14 cellular contexts compared by ENCODE assay signal in genomic region chr10:282294-283139, GRCh38.
DNase-seq lines count a peak whose midpoint lies in the region; ATAC-seq, FAIRE-seq and TF ChIP-seq lines count a peak whose summit lies in the region.
"Had no signal": no experiment of that assay in that cellular context is flagged by ENCODE, and none has a peak within 500 bp of the region (broad histone marks: within the 10 kb centered on the region; RNA-seq: fewer than 3 reads in every experiment).

No MANE protein-coding gene starts in this region.

- POLR2A ChIA-PET in IMR-90 (lab: Charles Lee; ENCODE audit: unreplicated experiment), result no interaction called here

- H3K9ac ChIP-seq in IMR-90 (ENCODE audit: low read depth, low read length) (no peak overlapping the region), astrocyte (ENCODE audit: low read length) (no peak overlapping the region)
- H3K9ac ChIP-seq: neural progenitor cell had no signal

- no peak overlapping the region for H3K27ac ChIP-seq in IMR-90 (ENCODE audit: insufficient read depth, low read length)
- no peak overlapping the region for H3K27ac ChIP-seq in astrocyte (ENCODE audit: low read depth, low read length)
- H3K27ac ChIP-seq in Peyer's patch, result peak overlapping the region in 1 of 4 donors; percentile 29
- no peak overlapping the region for H3K27ac ChIP-seq in right atrium auricular region
- H3K27ac ChIP-seq: neural progenitor cell had no signal

- H3K23ac ChIP-seq in IMR-90 (ENCODE audit: low read depth, low read length), result no peak overlapping the region

- CTCF ChIA-PET in IMR-90 (lab: Yijun Ruan, JAX), result interaction anchor here (0.6 kb wide), 1 partner anchor 138 kb away, joined by 3 read pairs; no protein-coding TSS in a partner anchor

- H2BK15ac ChIP-seq in IMR-90 (ENCODE audit: low read depth, low read length), result no peak overlapping the region

- no peak overlapping the region for H3K18ac ChIP-seq in IMR-90 (ENCODE audit: low read depth, low read length)

- no peak overlapping the region for H2BK5ac ChIP-seq in IMR-90 (ENCODE audit: low read depth, low read length, poor library complexity, severe bottlenecking)

- no peaks in the 10 kb centered on the region for H3K27me3 ChIP-seq in IMR-90 (ENCODE audit: control insufficient read depth, insufficient read depth, low read length)
- H3K27me3 ChIP-seq in astrocyte (ENCODE audit: insufficient read depth, low read length), result no peaks in the 10 kb centered on the region
- no peaks in the 10 kb centered on the region for H3K27me3 ChIP-seq in Peyer's patch
- no peaks in the 10 kb centered on the region for H3K27me3 ChIP-seq in right atrium auricular region
- H3K27me3 ChIP-seq: neural progenitor cell had no signal

- H2BK120ac ChIP-seq in IMR-90 (ENCODE audit: low read depth, low read length), result no peak overlapping the region

- no peak overlapping the region for H2BK20ac ChIP-seq in IMR-90 (ENCODE audit: low read depth, low read length)

- no peak overlapping the region for H3K4me3 Mint-ChIP-seq in astrocyte (ENCODE audit: unreplicated experiment)
- H3K4me3 Mint-ChIP-seq: activated T-helper 1 cell treated with anti-CD3 and anti-CD28 coated beads, Interleukin-12 subunit alpha, Interleukin-12 subunit beta, Interleukin-2, Interleukin-4 antibody, amounts not matched to agents 30 ng/mL and 10 ng/mL and 1 ng/mL, durations not matched to agents 14 hours and 24 hours and 36 hours; neural progenitor cell had no signal

- H3K4me2 ChIP-seq in IMR-90 (ENCODE audit: low read depth, low read length), result no peak overlapping the region; the same call in 1 of the 2 replicates
- peak overlapping the region; percentile 15 for H3K4me2 ChIP-seq in astrocyte (ENCODE audit: low read length)
- H3K4me2 ChIP-seq: neural progenitor cell had no signal

- H3K36me3 Mint-ChIP-seq in astrocyte (ENCODE audit: low read depth, unreplicated experiment), result peaks cover 44% of the 10 kb centered on the region

- no peak overlapping the region for H4K91ac ChIP-seq in IMR-90 (ENCODE audit: insufficient read depth, low read depth, low read length)

- no peak for TF ChIP-seq RAD21 in IMR-90 (IDR thresholded peaks at IDR 0.05; ENCODE audit: low read length)

- H3K9me3 ChIP-seq in IMR-90 (ENCODE audit: control insufficient read depth, insufficient read depth, low read length) (no peaks in the 10 kb centered on the region), astrocyte (ENCODE audit: insufficient read depth, low read depth, low read length) (no peaks in the 10 kb centered on the region), Peyer's patch (no peaks in the 10 kb centered on the region), right atrium auricular region (no peaks in the 10 kb centered on the region)

- FAIRE-seq in astrocyte (lab: Jason Lieb, UNC), result peak; percentile 96
- FAIRE-seq: colon had no signal

- H3K27ac Mint-ChIP-seq in astrocyte (ENCODE audit: unreplicated experiment), result no peak overlapping the region
- H3K27ac Mint-ChIP-seq: activated T-helper 1 cell treated with anti-CD3 and anti-CD28 coated beads, Interleukin-12 subunit alpha, Interleukin-12 subunit beta, Interleukin-2, Interleukin-4 antibody, amounts not matched to agents 30 ng/mL and 10 ng/mL and 1 ng/mL, durations not matched to agents 14 hours and 24 hours and 36 hours; neural progenitor cell had no signal

- H2AK9ac ChIP-seq in IMR-90 (replicated peaks; ENCODE audit: low read depth, low read length, poor library complexity), result peak overlapping the region; percentile 60

- no TSS peak for BruUV-seq in IMR-90 (replicated peaks; lab: Mats Ljungman, UMichigan)

- peaks cover 2 to 29% of the 10 kb centered on the region in 2 experiments; a peak in 3 of 4 replicates for H3K79me1 ChIP-seq in IMR-90 (ENCODE audit: low read depth in 1 of 2, low read length in 2 of 2)

- peaks cover 58% of the 10 kb centered on the region for H3K36me3 ChIP-seq in IMR-90 (ENCODE audit: control insufficient read depth, insufficient read depth, low read length)
- peaks cover 20% of the 10 kb centered on the region for H3K36me3 ChIP-seq in astrocyte (ENCODE audit: insufficient read depth, low read length)
- H3K36me3 ChIP-seq in Peyer's patch, result peaks cover 0 to 67% (median 0%) of the 10 kb centered on the region in 3 donors
- peaks cover 64% of the 10 kb centered on the region for H3K36me3 ChIP-seq in right atrium auricular region
- H3K36me3 ChIP-seq: neural progenitor cell had no signal

- H3K4me1 Mint-ChIP-seq in astrocyte (ENCODE audit: low read depth, unreplicated experiment), result no peaks in the 10 kb centered on the region
- H3K4me1 Mint-ChIP-seq: neural progenitor cell had no signal

- H3K14ac ChIP-seq in IMR-90 (replicated peaks; ENCODE audit: low read depth, low read length), result no peak overlapping the region

- peaks cover 28% of the 10 kb centered on the region for H3K9me1 ChIP-seq in IMR-90 (ENCODE audit: insufficient read depth, low read length)

- no peak overlapping the region for H3K56ac ChIP-seq in IMR-90 (ENCODE audit: extremely low read depth, insufficient read depth, low read length)

- DNase-seq in SKM-1 treated with dmso at 0.1 percent for 144 hours (lab: John Stamatoyannopoulos, UW; ENCODE audit: unreplicated experiment) (peak; percentile 12), SKM-1 (lab: John Stamatoyannopoulos, UW; ENCODE audit: unreplicated experiment) (no peak), IMR-90 (peak; percentile 72), astrocyte (ENCODE audit: low read depth) (peak; percentile 61), renal cortical epithelial cell (ENCODE audit: low read depth) (peak; percentile 28), Right ventricle myocardium inferior (ENCODE audit: missing footprints) (no peak), Peyer's patch (no peak), right atrium auricular region (ENCODE audit: low spot score) (no peak)
- DNase-seq: 8988T; left colon; stimulated activated CD4-positive, alpha-beta T cell treated with anti-CD3 and anti-CD28 coated beads, Interleukin-15, amount 100 ng/mL, for 24 hours had no signal

- intact Hi-C loops in IMR-90 (cut with micrococcal nuclease) (no loop called here), Right ventricle myocardium inferior (cut with DNase I) (no loop called here)

- no peaks in the 10 kb centered on the region for H3K27me3 Mint-ChIP-seq in astrocyte (ENCODE audit: low read depth, unreplicated experiment)

- peaks cover 12% of the 10 kb centered on the region for H3K4me1 ChIP-seq in IMR-90 (ENCODE audit: control insufficient read depth, insufficient read depth, low read length)
- H3K4me1 ChIP-seq in astrocyte (ENCODE audit: insufficient read depth, low read length), result peaks cover 10% of the 10 kb centered on the region
- H3K4me1 ChIP-seq in Peyer's patch, result no peaks in the 10 kb centered on the region
- H3K4me1 ChIP-seq in right atrium auricular region, result peaks cover 0 to 10% of the 10 kb centered on the region in 2 donors
- H3K4me1 ChIP-seq: neural progenitor cell had no signal

- no peaks in the 10 kb centered on the region for H3K79me2 ChIP-seq in astrocyte (ENCODE audit: insufficient read depth, low read length)

- TF ChIP-seq POLR2A in IMR-90 (IDR thresholded peaks at IDR 0.05; ENCODE audit: low read depth, low read length) (no peak), Peyer's patch (IDR thresholded peaks at IDR 0.05) (no peak)

- no peak overlapping the region for H4K5ac ChIP-seq in IMR-90 (ENCODE audit: low read depth, low read length)

- peak overlapping the region in 1 of 2 experiments; percentile 9; a peak in 1 of 4 replicates for H4K8ac ChIP-seq in IMR-90 (ENCODE audit: low read depth in 2 of 2, low read length in 2 of 2)

- H3K4me3 ChIP-seq in IMR-90 (ENCODE audit: insufficient read depth, low read depth, low read length) (no peak overlapping the region), astrocyte (ENCODE audit: insufficient read depth, low read depth, low read length) (no peak overlapping the region), Peyer's patch (no peak overlapping the region), right atrium auricular region (no peak overlapping the region)
- H3K4me3 ChIP-seq: neural progenitor cell had no signal

- peak; percentile 16; the same call in 1 of the 2 replicates for ATAC-seq in IMR-90 (ENCODE audit: low read depth)
- no peak for ATAC-seq in Right ventricle myocardium inferior
- ATAC-seq: left colon had no signal

- H2AK5ac ChIP-seq in IMR-90 (ENCODE audit: low read depth, low read length), result peak overlapping the region; percentile 18; the same call in 1 of the 2 replicates

- H4K20me1 ChIP-seq in IMR-90 (ENCODE audit: insufficient read depth, low read length) (peaks cover 3% of the 10 kb centered on the region; the same call in 1 of the 2 replicates), astrocyte (ENCODE audit: insufficient read depth, low read length) (no peaks in the 10 kb centered on the region)

- dilution Hi-C loops in IMR-90 (cut with HindIII; ENCODE audit: low sequenced_read_pairs, unreplicated experiment), result no loop called here

- TF ChIP-seq CTCF in IMR-90 (conservative IDR thresholded peaks at IDR 0.05; ENCODE audit: low read depth, low read length) (no peak), astrocyte (IDR thresholded peaks at IDR 0.05; ENCODE audit: insufficient read depth, low read depth, low read length) (no peak), Peyer's patch (IDR thresholded peaks at IDR 0.05) (no peak), right atrium auricular region (IDR thresholded peaks at IDR 0.05) (no peak)

- no peaks in the 10 kb centered on the region for H3K9me3 Mint-ChIP-seq in astrocyte (ENCODE audit: unreplicated experiment)
- H3K9me3 Mint-ChIP-seq: neural progenitor cell had no signal

- in situ Hi-C loops in IMR-90 (cut with MboI; ENCODE audit: low sequenced_read_pairs), result no loop called here

- no peak overlapping the region for H2AFZ ChIP-seq in IMR-90 (replicated peaks; ENCODE audit: low read length, poor library complexity)
- H2AFZ ChIP-seq in astrocyte (ENCODE audit: low read depth, low read length), result no peak overlapping the region
- H2AFZ ChIP-seq: neural progenitor cell had no signal

- peak overlapping the region; percentile 48; the same call in 1 of the 2 replicates for H3K4ac ChIP-seq in IMR-90 (ENCODE audit: low read depth, low read length)

- 71% methylated on average over 6 of the region's 7 CpGs; no CpG with 5 or more reads in 1 of the 2 experiments for WGBS in IMR-90 (ENCODE audit: extremely low coverage in 2 of 2, insufficient read length in 1 of 2), 2 experiments

TF ChIP-seq in IMR-90, 13 proteins besides CTCF, POLR2A, EP300 and RAD21 (continues in another document):
- no peak for TF ChIP-seq RFX5 (IDR thresholded peaks at IDR 0.05; ENCODE audit: low read depth, low read length)
- TF ChIP-seq FOS (IDR thresholded peaks at IDR 0.05; ENCODE audit: low read depth, low read length), result peak; percentile 7; the same call in 1 of the 2 replicates
- no peak for TF ChIP-seq NFE2L2 (IDR thresholded peaks at IDR 0.05; ENCODE audit: low read depth, low read length)
- no peak for TF ChIP-seq SMC3 (IDR thresholded peaks at IDR 0.05; ENCODE audit: low read depth, low read length)
- TF ChIP-seq USF2 (IDR thresholded peaks at IDR 0.05; ENCODE audit: low read depth, low read length), result no peak

Comparison
In these comparisons a context has a peak if more than half of its experiments do, and no peak if none do; other contexts are left out.
1. DNase-seq: peak in SKM-1 treated with dmso at 0.1 percent for 144 hours (single experiment), IMR-90 (single experiment), astrocyte (single experiment) and renal cortical epithelial cell (single experiment); none in SKM-1 (single experiment), Right ventricle myocardium inferior (single experiment), Peyer's patch (0 of 3) and right atrium auricular region (single experiment).